In genomic region chr14:72893636-72894322, GRCh38 we compare ENCODE assay signal across 8 cellular contexts. TPM values are rescaled to one million over a fixed set of nuclear protein-coding genes. Genes with fewer than 3 reads are reported as not detected.
A peak's percentile ranks its signal among the peaks of the same experiment; 100 is the strongest.
DNase-seq lines count a peak whose midpoint lies in the region; TF ChIP-seq lines count a peak whose summit lies in the region.

DPF3 (minus strand) TSS chr14:72894101; CDS start chr14:72894088, 13 bp downstream.

- H3K4me1 Mint-ChIP-seq in HFFc6 (ENCODE audit: low read depth): peaks cover 36% of the 10 kb centered on the region
- H3K4me1 Mint-ChIP-seq in activated naive CD4-positive, alpha-beta T cell treated with anti-CD3 and anti-CD28 coated beads for 36 hours (ENCODE audit: low read depth): peaks cover 18% of the 10 kb centered on the region

- H3K9me3 ChIP-seq in neutrophil (no peaks in the 10 kb centered on the region), subcutaneous abdominal adipose tissue (ENCODE audit: control insufficient read depth in 5 of 5, low read length in 5 of 5) (no peaks in the 10 kb centered on the region)

- H3K4me3 Mint-ChIP-seq in HFFc6: peak within 1 kb of the TSS; percentile 89
- peak within 1 kb of the TSS; percentile 87 for H3K4me3 Mint-ChIP-seq in activated naive CD4-positive, alpha-beta T cell treated with anti-CD3 and anti-CD28 coated beads for 36 hours

- H3K36me3 Mint-ChIP-seq in HFFc6 (ENCODE audit: low read depth): no peaks in the 10 kb centered on the region
- H3K36me3 Mint-ChIP-seq in activated naive CD4-positive, alpha-beta T cell treated with anti-CD3 and anti-CD28 coated beads for 36 hours (ENCODE audit: low read depth): no peaks in the 10 kb centered on the region

- H3K36me3 ChIP-seq in neutrophil (no peaks in the 10 kb centered on the region), subcutaneous abdominal adipose tissue (ENCODE audit: control insufficient read depth in 5 of 5, insufficient read depth in 5 of 5, low read length in 5 of 5) (no peaks in the 10 kb centered on the region)

- in situ Hi-C loops in G401 (cut with HindIII; ENCODE audit: low sequenced_read_pairs) (no loop called here), SK-MEL-5 (cut with HindIII; ENCODE audit: low pct_unique_long_range_greater_than_20kb, low sequenced_read_pairs) (no loop called here)

- no peaks in the 10 kb centered on the region; the same call in 1 of the 2 replicates for H3K27me3 Mint-ChIP-seq in HFFc6 (ENCODE audit: insufficient read depth)
- H3K27me3 Mint-ChIP-seq in activated naive CD4-positive, alpha-beta T cell treated with anti-CD3 and anti-CD28 coated beads for 36 hours (ENCODE audit: low read depth): peaks cover 50% of the 10 kb centered on the region

- intact Hi-C loops in activated naive CD4-positive, alpha-beta T cell treated with anti-CD3 and anti-CD28 coated beads for 36 hours (cut with micrococcal nuclease): loop anchor here (1.0 to 10.0 kb wide), 5 partner anchors 12 to 374 kb away; partner anchors contain the start of gene DCAF4

- DNase-seq in G401 (ENCODE audit: low spot score) (peak; percentile 98), HFFc6 (peak; percentile 95), MV-4-11 (lab: John Stamatoyannopoulos, UW) (peak; percentile 93), SK-MEL-5 (ENCODE audit: low read depth, low spot score) (peak; percentile 95), germinal center (ENCODE audit: low spot score) (peak; percentile 98)
- peak; percentile 91 for DNase-seq in activated naive CD4-positive, alpha-beta T cell treated with anti-CD3 and anti-CD28 coated beads for 36 hours

- H3K9me3 Mint-ChIP-seq in HFFc6: no peaks in the 10 kb centered on the region
- no peaks in the 10 kb centered on the region for H3K9me3 Mint-ChIP-seq in activated naive CD4-positive, alpha-beta T cell treated with anti-CD3 and anti-CD28 coated beads for 36 hours

- peak within 1 kb of the TSS; percentile 62 for H3K4me3 ChIP-seq in neutrophil (ENCODE audit: low read depth in 1 of 2, low read length in 1 of 2)
- peak within 1 kb of the TSS; percentile 87 to 95 (median 92) for H3K4me3 ChIP-seq in subcutaneous abdominal adipose tissue (ENCODE audit: low read depth in 1 of 5, low read length in 5 of 5)

- CTCF ChIA-PET in activated naive CD4-positive, alpha-beta T cell treated with anti-CD3 and anti-CD28 coated beads for 36 hours (lab: Charles Lee): interaction anchor here (0.5 to 2.4 kb wide), 5 partner anchors 10 to 377 kb away, joined by 3 to 22 read pairs (median 8); no protein-coding TSS in a partner anchor

- no peak within 1 kb of the TSS for H3K27ac ChIP-seq in neutrophil
- H3K27ac ChIP-seq in subcutaneous abdominal adipose tissue (ENCODE audit: low read depth, low read length): peak within 1 kb of the TSS; percentile 11

- H3K9ac ChIP-seq in subcutaneous abdominal adipose tissue (ENCODE audit: low read length in 5 of 5): peak within 1 kb of the TSS; percentile 8 to 82 (median 70)

- peak within 1 kb of the TSS; percentile 41 for H3K27ac Mint-ChIP-seq in HFFc6
- peak within 1 kb of the TSS; percentile 46 for H3K27ac Mint-ChIP-seq in activated naive CD4-positive, alpha-beta T cell treated with anti-CD3 and anti-CD28 coated beads for 36 hours

- TF ChIP-seq CTCF in HFFc6 (IDR thresholded peaks at IDR 0.05): no peak
- no peak for TF ChIP-seq CTCF in neutrophil (IDR thresholded peaks at IDR 0.05)

- H3K4me1 ChIP-seq in neutrophil (ENCODE audit: control insufficient read depth in 1 of 2, insufficient read depth in 1 of 2, low read depth in 1 of 2, low read length in 1 of 2) (peaks cover 25 to 32% of the 10 kb centered on the region in 2 experiments), subcutaneous abdominal adipose tissue (ENCODE audit: control insufficient read depth in 5 of 5, insufficient read depth in 5 of 5, low read length in 5 of 5) (peaks cover 3 to 28% (median 28%) of the 10 kb centered on the region in 5 donors)

- H3K27me3 ChIP-seq in neutrophil (peaks cover 100% of the 10 kb centered on the region), subcutaneous abdominal adipose tissue (ENCODE audit: control insufficient read depth in 5 of 5, insufficient read depth in 4 of 5, low read length in 5 of 5) (peaks cover 7 to 18% (median 10%) of the 10 kb centered on the region in 5 donors)

RNA-seq across cellular contexts. Expression of gene DPF3, which starts in this region (rescaled TPM):
- total RNA-seq in G401 (2014; rRNA removed; shearing (Covaris generic)): not detected in 2 replicates
- 1 to 10 TPM; 4.1 to 6.6 (median 5.4) TPM for total RNA-seq in HFFc6 (2021; fragmentation: NEBNext Ultra II Directional; extraction: Animal tissue kit (Norgen Biotek cat#: 25700))
- total RNA-seq in SK-MEL-5 (2014; rRNA removed; shearing (Covaris generic)): 0.75 and 1.3 TPM in 2 replicates
- polyA plus RNA-seq in SK-MEL-5 (2015; cell fraction: cytosol; rRNA removed): 0.46 and 0.71 TPM in 2 replicates
- polyA plus RNA-seq in SK-MEL-5 (2015; cell fraction: nucleus; rRNA removed): 0.76 and 2.3 TPM in 2 replicates
- under 1 TPM; 0.29 to 0.47 TPM for total RNA-seq in activated naive CD4-positive, alpha-beta T cell treated with anti-CD3 and anti-CD28 coated beads for 36 hours

Comparison
In these comparisons a context has a peak if more than half of its experiments do, and no peak if none do; other contexts are left out.
1. Peak in DNase-seq in G401; RNA of the gene not detected or under 1 TPM.
2. Peak in DNase-seq in activated naive CD4-positive, alpha-beta T cell treated with anti-CD3 and anti-CD28 coated beads for 36 hours; RNA of the gene not detected or under 1 TPM.